In the genomic region with DNA sequence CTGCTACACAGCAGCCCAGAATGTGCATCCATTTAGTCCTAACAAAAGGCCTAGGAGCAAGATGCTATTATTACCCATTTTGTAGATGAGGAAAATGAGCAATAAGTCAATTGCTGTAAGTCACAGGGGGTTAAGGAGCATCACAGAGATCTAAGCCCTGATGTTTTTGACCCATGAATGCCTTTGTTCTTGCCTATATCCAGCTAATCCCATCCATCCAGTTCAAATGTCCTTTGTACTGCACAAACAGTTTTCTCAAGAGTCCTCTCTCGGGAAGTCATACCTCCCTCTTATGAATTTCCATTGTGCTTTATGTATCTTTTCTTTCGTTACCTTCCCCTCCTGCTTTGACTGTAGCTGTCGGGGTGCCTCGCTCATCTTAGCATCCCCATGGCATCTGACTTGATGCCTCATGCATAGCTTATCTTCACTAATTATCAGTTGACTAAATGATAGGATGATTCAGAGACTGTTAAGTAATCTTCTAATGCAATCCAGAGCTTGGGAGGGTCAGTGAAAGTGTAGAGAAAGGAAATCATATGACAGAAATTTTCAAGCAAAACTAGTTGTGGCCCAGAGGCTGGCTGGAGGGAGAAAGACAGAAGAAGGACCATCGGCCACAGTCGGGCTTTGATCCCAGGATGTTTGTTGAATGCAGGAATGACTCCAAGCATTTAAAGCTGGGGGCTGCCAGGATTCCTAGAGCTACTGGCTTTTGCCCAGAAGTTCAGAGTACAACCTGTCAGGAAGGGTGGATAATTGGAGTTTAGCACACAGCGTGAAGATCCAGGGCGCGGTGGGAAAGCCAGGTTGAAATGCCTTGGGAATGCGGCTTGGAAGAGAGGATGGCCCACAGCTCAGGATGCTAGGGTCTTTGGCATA, we compare ENCODE assay signal across 11 cellular contexts. TPM values are rescaled to one million over a fixed set of nuclear protein-coding genes. Genes with fewer than 3 reads are reported as not detected.
DNase-seq lines count a peak whose midpoint lies in the region; ATAC-seq and TF ChIP-seq lines count a peak whose summit lies in the region.
"Had no signal": no experiment of that assay in that cellular context is flagged by ENCODE, and none has a peak within 500 bp of the region (broad histone marks: within the 10 kb centered on the region; RNA-seq: fewer than 3 reads in every experiment).

No MANE protein-coding gene starts in this region.

- H3K79me2 ChIP-seq in GM23248 (ENCODE audit: insufficient read depth) (no peaks in the 10 kb centered on the region), SK-N-SH (ENCODE audit: insufficient read depth) (peaks cover 7% of the 10 kb centered on the region; the same call in 1 of the 2 replicates)

- 44 to 47% methylated on average over 10 of the region's 10 CpGs for WGBS in GM23248 (ENCODE audit: low coverage in 1 of 2, low lambda C conversion rate in 2 of 2, missing lambda C conversion rate in 2 of 2), 2 experiments
- WGBS in SK-N-SH (ENCODE audit: low lambda C conversion rate): 52% methylated on average over 10 of the region's 10 CpGs
- WGBS in gastroesophageal sphincter (ENCODE audit: low coverage in 1 of 2), 2 donors: 70 to 76% methylated on average over 7 to 10 of the region's 10 CpGs

- ATAC-seq in gastroesophageal sphincter: peak; percentile 56
- no peak for ATAC-seq in gastrocnemius medialis
- no peak for ATAC-seq in GM19455 (IDR thresholded peaks at IDR 0.05; ENCODE audit: unreplicated experiment)
- ATAC-seq in HG02852 (IDR thresholded peaks at IDR 0.05; ENCODE audit: unreplicated experiment): no peak

- H3K4me3 ChIP-seq in GM23248 (0 out of 2 replicates have a peak overlapping the region, but pooled peaks have one; percentile 10), SK-N-SH (ENCODE audit: low read depth in 2 of 2, low read length in 1 of 2) (peak overlapping the region in 1 of 2 experiments; percentile 10; a peak in 2 of 4 replicates), gastroesophageal sphincter (no peak overlapping the region), gastrocnemius medialis (no peak overlapping the region)

- H3K36me3 ChIP-seq in GM23248 (ENCODE audit: low read depth) (no peaks in the 10 kb centered on the region), SK-N-SH (replicated peaks in 1 of 2; ENCODE audit: control insufficient read depth in 1 of 2, insufficient read depth in 2 of 2, low read length in 1 of 2) (peaks cover 3 to 7% of the 10 kb centered on the region in 2 experiments), gastroesophageal sphincter (peaks cover 0 to 12% of the 10 kb centered on the region in 2 donors), gastrocnemius medialis (no peaks in the 10 kb centered on the region)

- H3K9me2 ChIP-seq in GM23248 (ENCODE audit: insufficient read depth) (no peaks in the 10 kb centered on the region), SK-N-SH (no peaks in the 10 kb centered on the region)

- no peaks in the 10 kb centered on the region for H3K27me3 ChIP-seq in GM23248 (replicated peaks; ENCODE audit: insufficient read depth)
- H3K27me3 ChIP-seq in SK-N-SH (ENCODE audit: insufficient read depth): no peaks in the 10 kb centered on the region
- no peaks in the 10 kb centered on the region for H3K27me3 ChIP-seq in gastroesophageal sphincter
- H3K27me3 ChIP-seq in gastrocnemius medialis: no peaks in the 10 kb centered on the region

- H3K4me2 ChIP-seq in GM23248 (ENCODE audit: unreplicated experiment): peak overlapping the region; percentile 40
- H3K4me2 ChIP-seq in SK-N-SH: peak overlapping the region; percentile 71

- H3K4me1 ChIP-seq in GM23248 (ENCODE audit: insufficient read depth): peaks cover 27% of the 10 kb centered on the region
- H3K4me1 ChIP-seq in SK-N-SH (ENCODE audit: control insufficient read depth in 1 of 2, insufficient read depth in 2 of 2, low read depth in 1 of 2, low read length in 1 of 2): peaks cover 8 to 19% of the 10 kb centered on the region in 2 experiments
- peaks cover 0 to 57% (median 7%) of the 10 kb centered on the region in 3 donors for H3K4me1 ChIP-seq in gastroesophageal sphincter
- H3K4me1 ChIP-seq in gastrocnemius medialis: peaks cover 24 to 32% of the 10 kb centered on the region in 2 donors

- TF ChIP-seq RAD21 in SK-N-SH (IDR thresholded peaks at IDR 0.05; ENCODE audit: low read length): no peak

- H3F3A ChIP-seq in GM23248 (ENCODE audit: insufficient read depth) (peaks cover 15% of the 10 kb centered on the region; the same call in 1 of the 2 replicates), SK-N-SH (replicated peaks; ENCODE audit: insufficient read depth) (peaks cover 30% of the 10 kb centered on the region)

- no peaks in the 10 kb centered on the region for H3K9me3 ChIP-seq in GM23248 (ENCODE audit: low read depth)
- H3K9me3 ChIP-seq in SK-N-SH: no peaks in the 10 kb centered on the region
- H3K9me3 ChIP-seq in gastroesophageal sphincter: no peaks in the 10 kb centered on the region
- no peaks in the 10 kb centered on the region for H3K9me3 ChIP-seq in gastrocnemius medialis

- TF ChIP-seq EP300 in SK-N-SH (IDR thresholded peaks at IDR 0.05; ENCODE audit: borderline replicate concordance in 1 of 2, low read depth in 1 of 2, low read length in 1 of 2) (peak; percentile 67 to 82; a peak in 3 of 4 replicates), gastroesophageal sphincter (IDR thresholded peaks at IDR 0.05) (no peak)

- intact Hi-C loops in gastrocnemius medialis (cut with DNase I; ENCODE audit: low total_unique reads): loop anchor here (5.0 kb wide), 1 partner anchor 55 kb away; the partner anchor contains the start of gene COA1

- POLR2A ChIA-PET in SK-N-SH (lab: Yijun Ruan, JAX): interaction anchor here (0.9 to 1.0 kb wide), 2 partner anchors 9 to 52 kb away, joined by 3 read pairs; partner anchors contain the start of gene COA1

- no peak overlapping the region for H2AFZ ChIP-seq in GM23248
- peak overlapping the region; percentile 27; the same call in 1 of the 2 replicates for H2AFZ ChIP-seq in SK-N-SH (ENCODE audit: low read depth)

- DNase-seq in GM23248 (peak; percentile 86), SK-N-SH (peak; percentile 20), gastrocnemius medialis (no peak), pons (ENCODE audit: low spot score) (no peak), epidermal melanocyte (ENCODE audit: insufficient read length, low spot score) (no peak)
- DNase-seq: activated T-cell treated with anti-CD3 and anti-CD28 coated beads, Interleukin-2, amount 50 U/mL, for 1 hour; caudate nucleus; NCI-H2081 had no signal

- CTCF ChIA-PET in SK-N-SH (lab: Yijun Ruan, JAX): interaction anchor here (1.1 to 1.2 kb wide), 3 partner anchors 18 to 57 kb away, joined by 4 to 5 read pairs (median 5); no protein-coding TSS in a partner anchor

- TF ChIP-seq POLR2A in gastroesophageal sphincter (IDR thresholded peaks at IDR 0.05): no peak
- TF ChIP-seq POLR2A in gastrocnemius medialis (IDR thresholded peaks at IDR 0.05): no peak

- no peaks in the 10 kb centered on the region for H4K20me1 ChIP-seq in GM23248 (ENCODE audit: insufficient read depth)
- H4K20me1 ChIP-seq in SK-N-SH (ENCODE audit: insufficient read depth): no peaks in the 10 kb centered on the region

- in situ Hi-C loops in GM23248 (cut with MboI) (no loop called here), gastrocnemius medialis (cut with MboI; ENCODE audit: low sequenced_read_pairs in 4 of 4) (no loop called here)

- 0 out of 2 replicates have a peak overlapping the region, but pooled peaks have one; percentile 5 for H3K27ac ChIP-seq in GM23248
- H3K27ac ChIP-seq in SK-N-SH (ENCODE audit: low read depth in 2 of 2, low read length in 1 of 2): peak overlapping the region; percentile 11 to 80; a peak in 3 of 4 replicates
- peak overlapping the region in 1 of 4 donors; percentile 11 for H3K27ac ChIP-seq in gastroesophageal sphincter
- peak overlapping the region in 3 of 4 donors; percentile 15 to 64 (median 58) for H3K27ac ChIP-seq in gastrocnemius medialis

- H3K9ac ChIP-seq in GM23248 (no peak overlapping the region), SK-N-SH (peak overlapping the region; percentile 28; the same call in 1 of the 2 replicates)

- TF ChIP-seq CTCF in SK-N-SH (IDR thresholded peaks at IDR 0.05): no peak
- TF ChIP-seq CTCF in gastroesophageal sphincter (IDR thresholded peaks at IDR 0.05): no peak
- no peak for TF ChIP-seq CTCF in gastrocnemius medialis (IDR thresholded peaks at IDR 0.05 in 4 of 5, conservative IDR thresholded peaks at IDR 0.05 in 1 of 5)

TF ChIP-seq in SK-N-SH, 30 proteins besides CTCF, POLR2A, EP300 and RAD21 (continues in another document):
- TF ChIP-seq NRF1 (IDR thresholded peaks at IDR 0.05; ENCODE audit: low read depth, low read length) (no peak), SIN3A (IDR thresholded peaks at IDR 0.05; ENCODE audit: borderline replicate concordance, low read depth, low read length) (no peak), JUND (IDR thresholded peaks at IDR 0.05) (peak; percentile 91), USF2 (IDR thresholded peaks at IDR 0.05; ENCODE audit: borderline replicate concordance, low read depth, low read length) (no peak), EZH2phosphoT487 (IDR thresholded peaks at IDR 0.05; ENCODE audit: borderline replicate concordance, low read depth) (no peak), FOSL2 (IDR thresholded peaks at IDR 0.05; ENCODE audit: borderline replicate concordance, low read depth) (peak; percentile 92), ELF1 (IDR thresholded peaks at IDR 0.05) (no peak)

RNA-seq across cellular contexts. Expression of gene BLVRA, which starts 23.5 kb away (rescaled TPM):
- total RNA-seq in GM23248 (2014; rRNA removed; shearing (Covaris generic)): 12.8 and 14.7 TPM in 2 replicates
- polyA plus RNA-seq in GM23248 (2016; fragmentation: Nextera tagmentation; extraction: Ambion mirVana) (47.0 and 52.6 TPM in 2 replicates), SK-N-SH (2012; rRNA removed) (111 and 123 TPM in 2 replicates)
- 139 and 156 TPM in 2 replicates for polyA plus RNA-seq in SK-N-SH (2012; cell fraction: cytosol; rRNA removed)
- 51.7 and 55.2 TPM in 2 replicates for polyA plus RNA-seq in SK-N-SH (2012; cell fraction: nucleus; rRNA removed)
- total RNA-seq in gastroesophageal sphincter (100 to 1,000 TPM in 2 of 4 donors, 10 to 100 TPM in 2; 65.6 to 113 (median 92.6) TPM), gastrocnemius medialis (10 to 100 TPM; 26.7 to 45.9 (median 29.3) TPM)

RNA-seq across cellular contexts. Expression of gene COA1, which starts 52.6 kb away (rescaled TPM):
- 26.1 and 53.4 TPM in 2 replicates for total RNA-seq in GM23248 (2014; rRNA removed; shearing (Covaris generic))
- polyA plus RNA-seq in GM23248 (2016; fragmentation: Nextera tagmentation; extraction: Ambion mirVana) (54.3 and 59.5 TPM in 2 replicates), SK-N-SH (2012; rRNA removed) (42.8 and 66.3 TPM in 2 replicates)
- polyA plus RNA-seq in SK-N-SH (2012; cell fraction: cytosol; rRNA removed): 56.6 and 60.1 TPM in 2 replicates
- polyA plus RNA-seq in SK-N-SH (2012; cell fraction: nucleus; rRNA removed): 90.7 and 145 TPM in 2 replicates
- total RNA-seq in gastroesophageal sphincter (10 to 100 TPM; 20.6 to 48.9 (median 33.2) TPM), gastrocnemius medialis (10 to 100 TPM; 34.9 to 55.2 (median 49.3) TPM)

Comparison
In these comparisons a context has a peak if more than half of its experiments do, and no peak if none do; other contexts are left out.
1. DNase-seq: peak in GM23248 (single experiment) and SK-N-SH (single experiment); none in gastrocnemius medialis (0 of 2), pons (single experiment) and epidermal melanocyte (single experiment).